1 cellular context compared by ENCODE assay signal in genomic region chr11:46593550-46594382, GRCh38.
TF ChIP-seq lines count a peak whose summit lies in the region.

Gene AMBRA1 (minus strand): TSS chr11:46594023. CDS start chr11:46548380, 45,643 bp downstream.

TF ChIP-seq in HEK293, 187 proteins besides CTCF, POLR2A, EP300 and RAD21 (continued from another document and continues in another):
- TF ChIP-seq ZNF785 (tag by site-specific recombination; IDR thresholded peaks at IDR 0.05): no peak
- TF ChIP-seq ZNF544 (tag by site-specific recombination; IDR thresholded peaks at IDR 0.05): no peak
- TF ChIP-seq ZBTB1 (tag by site-specific recombination; IDR thresholded peaks at IDR 0.05): no peak
- no peak for TF ChIP-seq INSM2 (tag by site-specific recombination; IDR thresholded peaks at IDR 0.05)
- TF ChIP-seq KLF7 (tag by site-specific recombination; IDR thresholded peaks at IDR 0.05; ENCODE audit: borderline replicate concordance): 0 out of 2 replicates have a peak, but pooled peaks have one; percentile 14
- TF ChIP-seq YY2 (tag by site-specific recombination; IDR thresholded peaks at IDR 0.05): peak; percentile 60; the same call in 1 of the 2 replicates
- TF ChIP-seq ZNF184 (tag by site-specific recombination; IDR thresholded peaks at IDR 0.05): no peak
- TF ChIP-seq ZNF677 (tag by site-specific recombination; IDR thresholded peaks at IDR 0.05): no peak
- TF ChIP-seq KLF16 (tag by site-specific recombination; IDR thresholded peaks at IDR 0.05): no peak
- TF ChIP-seq ZNF692 (tag by site-specific recombination; IDR thresholded peaks at IDR 0.05): peak; percentile 42; the same call in 1 of the 2 replicates
- no peak for TF ChIP-seq ZIC2 (tag by site-specific recombination; IDR thresholded peaks at IDR 0.05)
- peak; percentile 69; the same call in 1 of the 2 replicates for TF ChIP-seq ZNF2 (tag by site-specific recombination; IDR thresholded peaks at IDR 0.05)
- no peak for TF ChIP-seq ZNF416 (tag by site-specific recombination; IDR thresholded peaks at IDR 0.05)
- TF ChIP-seq ZBTB6 (tag by site-specific recombination; IDR thresholded peaks at IDR 0.05): peak; percentile 85
- 0 out of 2 replicates have a peak, but pooled peaks have one; percentile 11 for TF ChIP-seq KLF1 (tag by site-specific recombination; IDR thresholded peaks at IDR 0.05)
- TF ChIP-seq ZXDB (tag by site-specific recombination; IDR thresholded peaks at IDR 0.05): peak; percentile 82
- peak; percentile 59; the same call in 1 of the 2 replicates for TF ChIP-seq ZNF10 (tag by site-specific recombination; IDR thresholded peaks at IDR 0.05)
- no peak for TF ChIP-seq ZBTB48 (tag by site-specific recombination; IDR thresholded peaks at IDR 0.05)
- TF ChIP-seq ZNF146 (tag by site-specific recombination; IDR thresholded peaks at IDR 0.05): no peak; the same call in 1 of the 2 replicates
- TF ChIP-seq ZNF654 (tag by site-specific recombination; IDR thresholded peaks at IDR 0.05; ENCODE audit: low read depth): no peak
- TF ChIP-seq ZNF148 (tag by site-specific recombination; IDR thresholded peaks at IDR 0.05; ENCODE audit: borderline replicate concordance): no peak
- TF ChIP-seq ZNF518A (tag by site-specific recombination; conservative IDR thresholded peaks at IDR 0.05; ENCODE audit: low read depth): peak; percentile 86
- no peak for TF ChIP-seq ZNF837 (tag by site-specific recombination; IDR thresholded peaks at IDR 0.05)
- TF ChIP-seq ZNF211 (tag by site-specific recombination; IDR thresholded peaks at IDR 0.05; ENCODE audit: low read depth): no peak
- TF ChIP-seq ZNF426 (tag by site-specific recombination; IDR thresholded peaks at IDR 0.05): no peak
- no peak for TF ChIP-seq HIC1 (tag by site-specific recombination; IDR thresholded peaks at IDR 0.05)
- 0 out of 2 replicates have a peak, but pooled peaks have one; percentile 27 for TF ChIP-seq ZNF366 (tag by site-specific recombination; conservative IDR thresholded peaks at IDR 0.05)
- TF ChIP-seq ZNF645 (tag by site-specific recombination; IDR thresholded peaks at IDR 0.05): no peak
- TF ChIP-seq OVOL3 (tag by site-specific recombination; IDR thresholded peaks at IDR 0.05): peak; percentile 68; the same call in 1 of the 2 replicates
- TF ChIP-seq ZBTB8A (tag by site-specific recombination; IDR thresholded peaks at IDR 0.05): peak; percentile 31; the same call in 1 of the 2 replicates
- TF ChIP-seq ZBTB11 (tag by site-specific recombination; conservative IDR thresholded peaks at IDR 0.05; ENCODE audit: low read depth): peak; percentile 34
- TF ChIP-seq ZNF324 (tag by site-specific recombination; IDR thresholded peaks at IDR 0.05): no peak
- TF ChIP-seq ZNF175 (tag by site-specific recombination; IDR thresholded peaks at IDR 0.05): no peak
- no peak for TF ChIP-seq ZNF561 (tag by site-specific recombination; IDR thresholded peaks at IDR 0.05; ENCODE audit: borderline replicate concordance)
- no peak for TF ChIP-seq ZNF548 (tag by site-specific recombination; IDR thresholded peaks at IDR 0.05)
- no peak for TF ChIP-seq ZNF16 (tag by site-specific recombination; IDR thresholded peaks at IDR 0.05; ENCODE audit: low read depth)
- no peak for TF ChIP-seq BCL11B (tag by site-specific recombination; IDR thresholded peaks at IDR 0.05; ENCODE audit: low read depth)
- TF ChIP-seq ZNF24 (tag by site-specific recombination; IDR thresholded peaks at IDR 0.05): 0 out of 2 replicates have a peak, but pooled peaks have one; percentile 43
- TF ChIP-seq ZNF791 (tag by site-specific recombination; IDR thresholded peaks at IDR 0.05): no peak
- TF ChIP-seq ZNF621 (tag by site-specific recombination; IDR thresholded peaks at IDR 0.05): no peak
- no peak for TF ChIP-seq ZNF777 (tag by site-specific recombination; IDR thresholded peaks at IDR 0.05; ENCODE audit: borderline replicate concordance)
- TF ChIP-seq ZNF747 (tag by site-specific recombination; IDR thresholded peaks at IDR 0.05): no peak
- TF ChIP-seq ZNF362 (tag by site-specific recombination; IDR thresholded peaks at IDR 0.05): no peak
